In genomic region chr2:128090909-128091690, GRCh38 we compare ENCODE assay signal across 1 cellular context.
TF ChIP-seq lines count a peak whose summit lies in the region.

Gene UGGT1 (plus strand): TSS chr2:128091200. CDS start chr2:128091358, 158 bp downstream.

TF ChIP-seq in HepG2, 621 proteins besides CTCF, POLR2A, EP300 and RAD21 (continued from another document and continues in another):
- peak; percentile 78 for TF ChIP-seq HOMEZ (CRISPR knock-in tag; IDR thresholded peaks at IDR 0.05; ENCODE audit: low read depth)
- no peak; the same call in 1 of the 2 replicates for TF ChIP-seq TIGD3 (CRISPR knock-in tag; IDR thresholded peaks at IDR 0.05; ENCODE audit: borderline replicate concordance)
- TF ChIP-seq ATF7 (IDR thresholded peaks at IDR 0.05), result no peak
- peak; percentile 86; the same call in 1 of the 2 replicates for TF ChIP-seq ATF7 (CRISPR knock-in tag; IDR thresholded peaks at IDR 0.05)
- no peak; the same call in 1 of the 2 replicates for TF ChIP-seq CENPBD1 (CRISPR knock-in tag; IDR thresholded peaks at IDR 0.05; ENCODE audit: borderline replicate concordance, low read depth)
- peak; percentile 84 for TF ChIP-seq GFI1 (CRISPR knock-in tag; IDR thresholded peaks at IDR 0.05; ENCODE audit: borderline replicate concordance)
- TF ChIP-seq ZNF746 (CRISPR knock-in tag; IDR thresholded peaks at IDR 0.05), result peak; percentile 72
- TF ChIP-seq CHCHD3 (CRISPR knock-in tag; IDR thresholded peaks at IDR 0.05), result peak; percentile 97
- TF ChIP-seq EEA1 (CRISPR knock-in tag; IDR thresholded peaks at IDR 0.05; ENCODE audit: borderline replicate concordance), result no peak
- TF ChIP-seq SRSF4 (IDR thresholded peaks at IDR 0.05; ENCODE audit: low read depth, low read length, poor library complexity, severe bottlenecking), result no peak
- 0 out of 2 replicates have a peak, but pooled peaks have one; percentile 30 for TF ChIP-seq ZNF276 (CRISPR knock-in tag; IDR thresholded peaks at IDR 0.05; ENCODE audit: low read depth)
- TF ChIP-seq ZNF329 (CRISPR knock-in tag; IDR thresholded peaks at IDR 0.05; ENCODE audit: low read depth), result 0 out of 2 replicates have a peak, but pooled peaks have one; percentile 83
- TF ChIP-seq RFX3 (CRISPR knock-in tag; IDR thresholded peaks at IDR 0.05), result no peak
- peak; percentile 99 for TF ChIP-seq ZSCAN31 (CRISPR knock-in tag; IDR thresholded peaks at IDR 0.05; ENCODE audit: low read depth)
- TF ChIP-seq TRAFD1 (CRISPR knock-in tag; IDR thresholded peaks at IDR 0.05; ENCODE audit: borderline replicate concordance), result no peak
- TF ChIP-seq FOXA1 (IDR thresholded peaks at IDR 0.05), result no peak
- peak; percentile 6; the same call in 1 of the 2 replicates for TF ChIP-seq FOXA1 (CRISPR knock-in tag; IDR thresholded peaks at IDR 0.05)
- no peak for TF ChIP-seq BCLAF1 (IDR thresholded peaks at IDR 0.05)
- no peak for TF ChIP-seq SNRNP70 (IDR thresholded peaks at IDR 0.05; ENCODE audit: low read depth, low read length)
- TF ChIP-seq NFKB2 (CRISPR knock-in tag; IDR thresholded peaks at IDR 0.05; ENCODE audit: borderline replicate concordance), result peak; percentile 83; the same call in 1 of the 2 replicates
- TF ChIP-seq RARG (CRISPR knock-in tag; IDR thresholded peaks at IDR 0.05; ENCODE audit: low read depth), result no peak
- TF ChIP-seq NR2C2 (CRISPR knock-in tag; IDR thresholded peaks at IDR 0.05; ENCODE audit: borderline replicate concordance), result peak; percentile 98
- peak; percentile 96 for TF ChIP-seq TFDP1 (CRISPR knock-in tag; IDR thresholded peaks at IDR 0.05; ENCODE audit: borderline replicate concordance)
- TF ChIP-seq KLF13 (CRISPR knock-in tag; IDR thresholded peaks at IDR 0.05), result peak; percentile 87; the same call in 1 of the 2 replicates
- no peak; the same call in 1 of the 2 replicates for TF ChIP-seq BCL6 (CRISPR knock-in tag; IDR thresholded peaks at IDR 0.05)
- TF ChIP-seq HDAC1 (CRISPR knock-in tag; IDR thresholded peaks at IDR 0.05), result peak; percentile 99
- no peak; the same call in 1 of the 2 replicates for TF ChIP-seq ZNF879 (CRISPR knock-in tag; IDR thresholded peaks at IDR 0.05)
- peak; percentile 92; the same call in 1 of the 2 replicates for TF ChIP-seq ZNF383 (CRISPR knock-in tag; IDR thresholded peaks at IDR 0.05; ENCODE audit: borderline replicate concordance)
- peak; percentile 97 for TF ChIP-seq SAFB2 (CRISPR knock-in tag; IDR thresholded peaks at IDR 0.05; ENCODE audit: borderline replicate concordance, low read depth)
- TF ChIP-seq JUND (CRISPR knock-in tag; IDR thresholded peaks at IDR 0.05), result peak; percentile 64; the same call in 1 of the 2 replicates
- peak; percentile 92; the same call in 1 of the 2 replicates for TF ChIP-seq DZIP1 (CRISPR knock-in tag; IDR thresholded peaks at IDR 0.05)
- TF ChIP-seq CSRNP2 (CRISPR knock-in tag; conservative IDR thresholded peaks at IDR 0.05; ENCODE audit: low read depth), result no peak
- no peak for TF ChIP-seq HMGA1 (CRISPR knock-in tag; conservative IDR thresholded peaks at IDR 0.05)
- TF ChIP-seq ELF4 (CRISPR knock-in tag; IDR thresholded peaks at IDR 0.05; ENCODE audit: borderline replicate concordance), result peak; percentile 99
- peak; percentile 15; the same call in 1 of the 2 replicates for TF ChIP-seq SMC3 (IDR thresholded peaks at IDR 0.05; ENCODE audit: low read length)
- 0 out of 2 replicates have a peak, but pooled peaks have one; percentile 31 for TF ChIP-seq ZFP41 (CRISPR knock-in tag; IDR thresholded peaks at IDR 0.05; ENCODE audit: borderline replicate concordance)
- peak; percentile 100 for TF ChIP-seq GABPB1 (CRISPR knock-in tag; IDR thresholded peaks at IDR 0.05)
- peak; percentile 73 for TF ChIP-seq HCFC1 (IDR thresholded peaks at IDR 0.05; ENCODE audit: low read depth, low read length)
- TF ChIP-seq ATF6 (CRISPR knock-in tag; conservative IDR thresholded peaks at IDR 0.05), result no peak; the same call in 1 of the 2 replicates
